Comparison of ENCODE assay signal across 8 cellular contexts in genomic region chr10:6647811-6648526, GRCh38.
DNase-seq lines count a peak whose midpoint lies in the region; ATAC-seq, FAIRE-seq and TF ChIP-seq lines count a peak whose summit lies in the region.

No MANE protein-coding gene starts in this region.

- CTCF ChIA-PET in activated CD4-positive, alpha-beta T cell treated with anti-CD3 and anti-CD28 coated beads for 36 hours (lab: Charles Lee): interaction anchor here (0.6 to 2.8 kb wide), 29 partner anchors 9 to 1134 kb away, joined by 3 to 14 read pairs (median 4); no protein-coding TSS in a partner anchor

- TF ChIP-seq CTCF in AG10803 (conservative IDR thresholded peaks at IDR 0.05; ENCODE audit: low read length): peak; percentile 54
- peak; percentile 53 for TF ChIP-seq CTCF in mucosa of descending colon (IDR thresholded peaks at IDR 0.05)

- no peak overlapping the region for H3K4me3 ChIP-seq in AG10803 (ENCODE audit: low read length)
- H3K4me3 ChIP-seq in mucosa of descending colon: no peak overlapping the region

- no peak for DNase-seq in AG10803 (ENCODE audit: low read depth)
- DNase-seq in GM19239 (ENCODE audit: insufficient read length, low spot score): peak; percentile 52
- DNase-seq in activated CD4-positive, alpha-beta T cell treated with anti-CD3 and anti-CD28 coated beads for 36 hours: peak; percentile 83
- DNase-seq in central memory CD8-positive, alpha-beta T cell (ENCODE audit: low spot score in 2 of 2): peak; percentile 40 to 47
- DNase-seq in mucosa of descending colon: peak in 2 of 3 donors; percentile 28 to 73
- DNase-seq in stimulated activated naive CD8-positive, alpha-beta T cell treated with anti-CD3 and anti-CD28 coated beads, Interleukin-15, amount 100 ng/mL, for 72 hours: peak; percentile 68

- H3K4me1 Mint-ChIP-seq in activated CD4-positive, alpha-beta T cell treated with anti-CD3 and anti-CD28 coated beads for 36 hours: peaks cover 47% of the 10 kb centered on the region
- H3K4me1 Mint-ChIP-seq in central memory CD8-positive, alpha-beta T cell: peaks cover 15% of the 10 kb centered on the region
- peaks cover 54% of the 10 kb centered on the region for H3K4me1 Mint-ChIP-seq in stimulated activated naive CD8-positive, alpha-beta T cell treated with anti-CD3 and anti-CD28 coated beads, Interleukin-15, amount 100 ng/mL, for 72 hours

- H3K36me3 ChIP-seq in KOPT-K1 (ENCODE audit: insufficient read depth, low read length) (no peaks in the 10 kb centered on the region), mucosa of descending colon (ENCODE audit: low read depth) (no peaks in the 10 kb centered on the region)

- peak overlapping the region; percentile 42 for H3K27ac Mint-ChIP-seq in activated CD4-positive, alpha-beta T cell treated with anti-CD3 and anti-CD28 coated beads for 36 hours
- peak overlapping the region; percentile 46 for H3K27ac Mint-ChIP-seq in central memory CD8-positive, alpha-beta T cell (ENCODE audit: low read depth)
- no peak overlapping the region for H3K27ac Mint-ChIP-seq in stimulated activated naive CD8-positive, alpha-beta T cell treated with anti-CD3 and anti-CD28 coated beads, Interleukin-15, amount 100 ng/mL, for 72 hours

- intact Hi-C loops in activated CD4-positive, alpha-beta T cell treated with anti-CD3 and anti-CD28 coated beads for 36 hours (cut with DNase I, micrococcal nuclease): loop anchor here (1.0 to 2.0 kb wide), 2 partner anchors 68 to 203 kb away; partner anchors contain the start of gene PRKCQ (in 2 of the 2)
- intact Hi-C loops in mucosa of descending colon (cut with DNase I, micrococcal nuclease): no loop called here

- H3K4me3 Mint-ChIP-seq in activated CD4-positive, alpha-beta T cell treated with anti-CD3 and anti-CD28 coated beads for 36 hours: no peak overlapping the region
- H3K4me3 Mint-ChIP-seq in central memory CD8-positive, alpha-beta T cell: no peak overlapping the region
- peak overlapping the region; percentile 53 to 58 for H3K4me3 Mint-ChIP-seq in stimulated activated naive CD8-positive, alpha-beta T cell treated with anti-CD3 and anti-CD28 coated beads, Interleukin-15, amount 100 ng/mL, for 72 hours

- no peaks in the 10 kb centered on the region for H3K27me3 Mint-ChIP-seq in activated CD4-positive, alpha-beta T cell treated with anti-CD3 and anti-CD28 coated beads for 36 hours
- H3K27me3 Mint-ChIP-seq in central memory CD8-positive, alpha-beta T cell: peaks cover under 1% of the 10 kb centered on the region
- no peaks in the 10 kb centered on the region for H3K27me3 Mint-ChIP-seq in stimulated activated naive CD8-positive, alpha-beta T cell treated with anti-CD3 and anti-CD28 coated beads, Interleukin-15, amount 100 ng/mL, for 72 hours

- peak; percentile 78 for FAIRE-seq in GM19239 (lab: Jason Lieb, UNC)

- H3K9me3 ChIP-seq in KOPT-K1 (ENCODE audit: insufficient read depth, low read length, poor library complexity, severe bottlenecking) (no peaks in the 10 kb centered on the region), mucosa of descending colon (no peaks in the 10 kb centered on the region)

- POLR2A ChIA-PET in activated CD4-positive, alpha-beta T cell treated with anti-CD3 and anti-CD28 coated beads for 36 hours (lab: Charles Lee): interaction anchor here (0.6 kb wide), 2 partner anchors 18 to 64 kb away, joined by 3 to 6 read pairs; no protein-coding TSS in a partner anchor

- H3K27ac ChIP-seq in KOPT-K1 (ENCODE audit: low read depth, low read length, poor library complexity, severe bottlenecking): peak overlapping the region; percentile 24

- no peaks in the 10 kb centered on the region for H3K36me3 Mint-ChIP-seq in activated CD4-positive, alpha-beta T cell treated with anti-CD3 and anti-CD28 coated beads for 36 hours (ENCODE audit: low read depth)
- no peaks in the 10 kb centered on the region for H3K36me3 Mint-ChIP-seq in central memory CD8-positive, alpha-beta T cell (ENCODE audit: insufficient read depth)

- no peaks in the 10 kb centered on the region for H3K9me3 Mint-ChIP-seq in activated CD4-positive, alpha-beta T cell treated with anti-CD3 and anti-CD28 coated beads for 36 hours (ENCODE audit: low read depth)
- no peaks in the 10 kb centered on the region for H3K9me3 Mint-ChIP-seq in central memory CD8-positive, alpha-beta T cell
- peaks cover 5 to 6% of the 10 kb centered on the region in 2 donors for H3K9me3 Mint-ChIP-seq in stimulated activated naive CD8-positive, alpha-beta T cell treated with anti-CD3 and anti-CD28 coated beads, Interleukin-15, amount 100 ng/mL, for 72 hours

- peak; percentile 82 for ATAC-seq in activated CD4-positive, alpha-beta T cell treated with anti-CD3 and anti-CD28 coated beads for 36 hours
- ATAC-seq in central memory CD8-positive, alpha-beta T cell (replicated peaks; ENCODE audit: extremely low read depth, poor library complexity, severe bottlenecking): peak; percentile 72
- ATAC-seq in mucosa of descending colon: peak; percentile 74
- peak; percentile 89 for ATAC-seq in stimulated activated naive CD8-positive, alpha-beta T cell treated with anti-CD3 and anti-CD28 coated beads, Interleukin-15, amount 100 ng/mL, for 72 hours
- ATAC-seq in HG03280 (IDR thresholded peaks at IDR 0.05; ENCODE audit: unreplicated experiment): no peak

- H3K4me1 ChIP-seq in mucosa of descending colon (ENCODE audit: low read depth): no peaks in the 10 kb centered on the region

Comparison
In these comparisons a context has a peak if more than half of its experiments do, and no peak if none do; other contexts are left out.
1. H3K27ac Mint-ChIP-seq: peak in activated CD4-positive, alpha-beta T cell treated with anti-CD3 and anti-CD28 coated beads for 36 hours (single experiment) and central memory CD8-positive, alpha-beta T cell (single experiment); none in stimulated activated naive CD8-positive, alpha-beta T cell treated with anti-CD3 and anti-CD28 coated beads, Interleukin-15, amount 100 ng/mL, for 72 hours (0 of 2).
2. H3K4me3 Mint-ChIP-seq: peak in stimulated activated naive CD8-positive, alpha-beta T cell treated with anti-CD3 and anti-CD28 coated beads, Interleukin-15, amount 100 ng/mL, for 72 hours (2 of 2); none in activated CD4-positive, alpha-beta T cell treated with anti-CD3 and anti-CD28 coated beads for 36 hours (single experiment) and central memory CD8-positive, alpha-beta T cell (single experiment).
3. intact Hi-C loops: an anchor here in activated CD4-positive, alpha-beta T cell treated with anti-CD3 and anti-CD28 coated beads for 36 hours (1.0 to 2.0 kb wide); none called in mucosa of descending colon.